14 cellular contexts compared by ENCODE assay signal in the genomic region with DNA sequence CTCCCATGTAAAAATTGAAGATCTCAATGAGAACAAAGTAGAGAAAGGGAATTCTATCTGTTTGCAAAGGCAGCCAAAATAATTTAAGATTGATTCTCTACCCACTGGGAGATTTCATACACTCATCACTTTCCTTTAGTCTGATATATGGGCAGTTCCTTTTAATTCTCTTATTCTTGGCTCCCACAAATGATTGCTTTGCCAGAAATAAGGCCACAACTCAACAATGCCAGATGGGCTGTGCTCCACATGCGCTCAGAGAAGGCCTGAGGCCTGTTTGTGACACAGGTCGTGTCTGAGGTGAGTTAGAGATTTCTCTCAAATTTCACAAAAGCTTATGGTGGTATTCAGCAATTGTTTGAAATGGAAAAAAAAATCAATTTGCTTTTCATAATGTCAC.
A peak's percentile ranks its signal among the peaks of the same experiment; 100 is the strongest.
DNase-seq lines count a peak whose midpoint lies in the region; ATAC-seq lines count a peak whose summit lies in the region.
"Had no signal": no experiment of that assay in that cellular context is flagged by ENCODE, and none has a peak within 500 bp of the region (broad histone marks: within the 10 kb centered on the region; RNA-seq: fewer than 3 reads in every experiment).

No MANE protein-coding gene starts in this region.

- ATAC-seq in sciatic nerve, result peak; percentile 59

- intact Hi-C loops in sciatic nerve (cut with DNase I), result no loop called here

- H3K27me3 ChIP-seq in H7 (ENCODE audit: control insufficient read depth, insufficient read depth, low read length), result no peaks in the 10 kb centered on the region
- H3K27me3 ChIP-seq: SJCRH30 had no signal

- in situ Hi-C loops in G401 (cut with HindIII; ENCODE audit: low sequenced_read_pairs), result no loop called here

- H3K36me3 ChIP-seq in H7 (replicated peaks; ENCODE audit: control insufficient read depth, insufficient read depth, low read length), result no peaks in the 10 kb centered on the region
- H3K36me3 ChIP-seq: SJCRH30 had no signal

- H3K4me3 ChIP-seq in H7 (ENCODE audit: insufficient read depth, low read depth, low read length), result no peak overlapping the region
- H3K4me3 ChIP-seq: PC-9, SJCRH30 had no signal

- DNase-seq in G401 (ENCODE audit: low spot score) (peak; percentile 81), NCI-H446 (lab: John Stamatoyannopoulos, UW) (peak; percentile 50 to 82), cerebellum (ENCODE audit: low spot score) (peak; percentile 52), sciatic nerve (ENCODE audit: low spot score) (no peak), H7 (no peak), SHP77 treated with DMSO at 0.1 percent for 48 hours (lab: John Stamatoyannopoulos, UW) (no peak), NCI-H1436 (lab: John Stamatoyannopoulos, UW) (no peak)
- DNase-seq: AML-193, DMS79 treated with DMSO at 0.1 percent for 48 hours, HCEC 1CT, NCI-H1092 treated with DMSO at 0.1 percent for 48 hours, NCI-H524 treated with DMSO at 0.1 percent for 48 hours, PC-9, SJCRH30 had no signal

Comparison
In these comparisons a context has a peak if more than half of its experiments do, and no peak if none do; other contexts are left out.
1. DNase-seq: peak in G401 (single experiment), NCI-H446 (2 of 2) and cerebellum (single experiment); none in sciatic nerve (single experiment), H7 (single experiment), SHP77 treated with DMSO at 0.1 percent for 48 hours (single experiment) and NCI-H1436 (single experiment).